In the genomic region with DNA sequence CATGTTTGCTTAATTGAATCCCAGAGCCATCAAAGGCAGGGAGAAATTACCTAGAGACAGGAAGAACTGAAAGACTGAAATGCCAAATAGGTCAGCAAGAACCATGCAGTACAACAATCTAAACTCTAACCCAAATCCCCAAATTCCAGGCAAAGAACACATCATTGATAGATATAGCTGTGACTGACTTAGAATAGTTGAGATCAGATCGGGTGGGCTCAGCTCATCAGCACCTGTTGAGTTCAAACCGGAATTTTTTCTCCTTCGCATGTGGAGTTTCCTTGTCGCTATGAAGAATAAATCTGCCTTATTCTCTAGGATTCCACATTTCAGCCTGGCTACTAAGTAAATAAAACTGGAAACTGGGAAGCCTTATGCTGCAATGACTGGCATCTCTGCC, we compare ENCODE assay signal across 7 cellular contexts. TPM values are rescaled to one million over a fixed set of nuclear protein-coding genes. Genes with fewer than 3 reads are reported as not detected.
DNase-seq lines count a peak whose midpoint lies in the region; ATAC-seq and TF ChIP-seq lines count a peak whose summit lies in the region.

No MANE protein-coding gene starts in this region.

- H3K36me3 Mint-ChIP-seq in IgD-negative memory B cell = no peaks in the 10 kb centered on the region
- peaks cover 27% of the 10 kb centered on the region for H3K36me3 Mint-ChIP-seq in activated T-helper 2 cell treated with anti-CD3 and anti-CD28 coated beads, Interferon-gamma antibody, Interleukin-2, Interleukin-4, amounts not matched to agents 10 μg/mL and 5 μg/mL and 100 μg/mL, durations not matched to agents 14 hours and 24 hours and 36 hours (ENCODE audit: low read depth)
- H3K36me3 Mint-ChIP-seq in stimulated activated naive B cell treated with anti-CD40 and anti-IgM and Interleukin-4, amounts not matched to agents 10 μg/mL and 1 μg/mL and 100 μg/mL, for 72 hours = peaks cover 6 to 17% of the 10 kb centered on the region in 2 donors

- peak overlapping the region; percentile 87 to 100 (median 100) for H3K4me3 Mint-ChIP-seq in IgD-negative memory B cell
- peak overlapping the region; percentile 97 for H3K4me3 Mint-ChIP-seq in activated T-helper 2 cell treated with anti-CD3 and anti-CD28 coated beads, Interferon-gamma antibody, Interleukin-2, Interleukin-4, amounts not matched to agents 10 μg/mL and 5 μg/mL and 100 μg/mL, durations not matched to agents 14 hours and 24 hours and 36 hours (ENCODE audit: low read depth)
- peak overlapping the region; percentile 98 for H3K4me3 Mint-ChIP-seq in stimulated activated naive B cell treated with anti-CD40 and anti-IgM and Interleukin-4, amounts not matched to agents 10 μg/mL and 1 μg/mL and 100 μg/mL, for 72 hours

- no peaks in the 10 kb centered on the region for H3K36me3 ChIP-seq in kidney epithelial cell (ENCODE audit: control insufficient read depth, insufficient read depth, low read length)

- no peaks in the 10 kb centered on the region for H3K27me3 Mint-ChIP-seq in IgD-negative memory B cell
- H3K27me3 Mint-ChIP-seq in activated T-helper 2 cell treated with anti-CD3 and anti-CD28 coated beads, Interferon-gamma antibody, Interleukin-2, Interleukin-4, amounts not matched to agents 10 μg/mL and 5 μg/mL and 100 μg/mL, durations not matched to agents 14 hours and 24 hours and 36 hours (ENCODE audit: low read depth) = no peaks in the 10 kb centered on the region
- no peaks in the 10 kb centered on the region for H3K27me3 Mint-ChIP-seq in stimulated activated naive B cell treated with anti-CD40 and anti-IgM and Interleukin-4, amounts not matched to agents 10 μg/mL and 1 μg/mL and 100 μg/mL, for 72 hours

- TF ChIP-seq CTCF in kidney epithelial cell (IDR thresholded peaks at IDR 0.05; ENCODE audit: insufficient read depth, low read length, poor library complexity, severe bottlenecking) = no peak

- no peaks in the 10 kb centered on the region for H3K27me3 ChIP-seq in kidney epithelial cell (ENCODE audit: control insufficient read depth, insufficient read depth, low read length)

- intact Hi-C loops in activated T-helper 2 cell treated with anti-CD3 and anti-CD28 coated beads, Interferon-gamma antibody, Interleukin-2, Interleukin-4, amounts not matched to agents 10 μg/mL and 5 μg/mL and 100 μg/mL, durations not matched to agents 14 hours and 24 hours and 36 hours (cut with micrococcal nuclease) = loop anchor here (10.0 kb wide), 3 partner anchors 271 to 1301 kb away; partner anchors contain the start of gene SNX13

- H3K9me3 Mint-ChIP-seq in IgD-negative memory B cell = no peaks in the 10 kb centered on the region
- no peaks in the 10 kb centered on the region for H3K9me3 Mint-ChIP-seq in activated T-helper 2 cell treated with anti-CD3 and anti-CD28 coated beads, Interferon-gamma antibody, Interleukin-2, Interleukin-4, amounts not matched to agents 10 μg/mL and 5 μg/mL and 100 μg/mL, durations not matched to agents 14 hours and 24 hours and 36 hours
- no peaks in the 10 kb centered on the region for H3K9me3 Mint-ChIP-seq in stimulated activated naive B cell treated with anti-CD40 and anti-IgM and Interleukin-4, amounts not matched to agents 10 μg/mL and 1 μg/mL and 100 μg/mL, for 72 hours

- H3K4me3 ChIP-seq in kidney epithelial cell (ENCODE audit: low read depth, low read length) = peak overlapping the region; percentile 80

- H3K27ac Mint-ChIP-seq in IgD-negative memory B cell = peak overlapping the region; percentile 80 to 97 (median 88)
- H3K27ac Mint-ChIP-seq in activated T-helper 2 cell treated with anti-CD3 and anti-CD28 coated beads, Interferon-gamma antibody, Interleukin-2, Interleukin-4, amounts not matched to agents 10 μg/mL and 5 μg/mL and 100 μg/mL, durations not matched to agents 14 hours and 24 hours and 36 hours = peak overlapping the region; percentile 44
- peak overlapping the region; percentile 77 for H3K27ac Mint-ChIP-seq in stimulated activated naive B cell treated with anti-CD40 and anti-IgM and Interleukin-4, amounts not matched to agents 10 μg/mL and 1 μg/mL and 100 μg/mL, for 72 hours

- no peak for DNase-seq in activated T-helper 2 cell treated with anti-CD3 and anti-CD28 coated beads, Interferon-gamma antibody, Interleukin-2, Interleukin-4, amounts not matched to agents 10 μg/mL and 5 μg/mL and 100 μg/mL, durations not matched to agents 14 hours and 24 hours and 36 hours (ENCODE audit: low spot score)
- DNase-seq in kidney epithelial cell (ENCODE audit: low read depth) (no peak), Ammon's horn (ENCODE audit: low spot score) (no peak)
- DNase-seq in stimulated activated naive B cell treated with anti-CD40 and anti-IgM and Interleukin-4, amounts not matched to agents 10 μg/mL and 1 μg/mL and 100 μg/mL, for 72 hours = no peak

- ATAC-seq in stimulated activated naive B cell treated with anti-CD40 and anti-IgM and Interleukin-4, amounts not matched to agents 10 μg/mL and 1 μg/mL and 100 μg/mL, for 72 hours (replicated peaks) = no peak
- ATAC-seq in HG02981 (IDR thresholded peaks at IDR 0.05; ENCODE audit: unreplicated experiment) = no peak
- no peak for ATAC-seq in HG02870 (IDR thresholded peaks at IDR 0.05; ENCODE audit: unreplicated experiment)

- H3K4me1 Mint-ChIP-seq in IgD-negative memory B cell = peaks cover 26 to 45% (median 37%) of the 10 kb centered on the region in 3 donors
- H3K4me1 Mint-ChIP-seq in activated T-helper 2 cell treated with anti-CD3 and anti-CD28 coated beads, Interferon-gamma antibody, Interleukin-2, Interleukin-4, amounts not matched to agents 10 μg/mL and 5 μg/mL and 100 μg/mL, durations not matched to agents 14 hours and 24 hours and 36 hours (ENCODE audit: low read depth) = peaks cover 40% of the 10 kb centered on the region
- peaks cover 29 to 44% of the 10 kb centered on the region in 2 donors for H3K4me1 Mint-ChIP-seq in stimulated activated naive B cell treated with anti-CD40 and anti-IgM and Interleukin-4, amounts not matched to agents 10 μg/mL and 1 μg/mL and 100 μg/mL, for 72 hours

RNA-seq across cellular contexts. Expression of gene ANKMY2, which starts 1.4 kb away (rescaled TPM):
- polyA plus RNA-seq in IgD-negative memory B cell = 16.9 TPM
- total RNA-seq in activated T-helper 2 cell treated with anti-CD3 and anti-CD28 coated beads, Interferon-gamma antibody, Interleukin-2, Interleukin-4, amounts not matched to agents 10 μg/mL and 5 μg/mL and 100 μg/mL, durations not matched to agents 14 hours and 24 hours and 36 hours = 8.7 TPM in 2 replicates
- total RNA-seq in kidney epithelial cell = 9.9 and 10.9 TPM in 2 replicates

RNA-seq across cellular contexts. Expression of gene BZW2, which starts 1.8 kb away (rescaled TPM):
- 43.8 TPM for polyA plus RNA-seq in IgD-negative memory B cell
- 82.9 and 90.2 TPM in 2 replicates for total RNA-seq in activated T-helper 2 cell treated with anti-CD3 and anti-CD28 coated beads, Interferon-gamma antibody, Interleukin-2, Interleukin-4, amounts not matched to agents 10 μg/mL and 5 μg/mL and 100 μg/mL, durations not matched to agents 14 hours and 24 hours and 36 hours
- total RNA-seq in kidney epithelial cell = 61.2 and 62.2 TPM in 2 replicates
